1 cellular context compared by ENCODE assay signal in the genomic region with DNA sequence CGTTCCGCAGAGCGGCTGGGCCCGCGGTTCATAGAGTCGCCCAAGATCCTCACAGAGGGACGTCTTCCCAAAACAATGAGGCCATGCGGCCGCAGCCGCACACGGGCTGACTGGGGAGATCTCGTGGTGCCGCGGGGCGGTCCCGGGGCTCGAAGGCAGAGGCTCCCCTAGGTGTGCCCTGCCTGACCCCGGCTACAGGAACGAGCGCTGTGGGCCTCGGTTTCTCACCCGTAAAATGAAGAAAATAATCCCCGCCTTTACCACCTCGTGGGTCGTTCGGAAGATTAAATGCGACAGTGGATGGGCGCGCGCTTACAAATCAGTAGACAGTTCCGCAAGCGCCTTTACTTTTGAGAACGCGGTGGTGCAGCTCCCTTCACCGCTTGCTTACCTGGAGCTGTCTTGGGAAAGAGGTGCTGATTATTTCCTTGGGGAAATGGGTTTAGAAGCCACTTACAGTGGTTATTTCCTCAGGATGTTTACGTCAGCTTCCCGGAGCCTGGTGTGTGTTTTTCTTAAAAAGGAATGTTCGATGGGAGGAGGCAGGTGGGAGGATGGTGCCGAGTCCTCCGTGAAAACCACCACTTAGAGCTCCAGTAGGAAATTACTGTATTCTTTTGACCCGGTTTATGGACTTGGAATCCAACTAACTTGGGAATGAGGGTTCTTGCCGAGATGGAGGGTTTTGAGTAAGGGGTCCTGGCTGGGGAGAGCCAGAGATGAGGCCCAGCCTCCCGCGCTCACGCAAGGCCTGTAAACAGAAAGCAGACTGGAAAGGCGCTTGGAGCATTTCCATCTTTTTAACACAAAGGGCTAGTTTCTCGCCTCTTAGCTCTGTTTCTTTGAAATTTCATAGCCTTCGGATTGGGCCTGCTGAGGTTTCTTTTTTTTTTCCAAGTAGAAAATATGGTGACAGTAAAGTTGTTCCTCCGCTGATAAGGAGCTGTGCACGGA.
TF ChIP-seq lines count a peak whose summit lies in the region.

No MANE protein-coding gene starts in this region.

TF ChIP-seq in GM23338, 12 proteins besides CTCF, POLR2A, EP300 and RAD21 (continued from another document):
- TF ChIP-seq, protein P1, sequence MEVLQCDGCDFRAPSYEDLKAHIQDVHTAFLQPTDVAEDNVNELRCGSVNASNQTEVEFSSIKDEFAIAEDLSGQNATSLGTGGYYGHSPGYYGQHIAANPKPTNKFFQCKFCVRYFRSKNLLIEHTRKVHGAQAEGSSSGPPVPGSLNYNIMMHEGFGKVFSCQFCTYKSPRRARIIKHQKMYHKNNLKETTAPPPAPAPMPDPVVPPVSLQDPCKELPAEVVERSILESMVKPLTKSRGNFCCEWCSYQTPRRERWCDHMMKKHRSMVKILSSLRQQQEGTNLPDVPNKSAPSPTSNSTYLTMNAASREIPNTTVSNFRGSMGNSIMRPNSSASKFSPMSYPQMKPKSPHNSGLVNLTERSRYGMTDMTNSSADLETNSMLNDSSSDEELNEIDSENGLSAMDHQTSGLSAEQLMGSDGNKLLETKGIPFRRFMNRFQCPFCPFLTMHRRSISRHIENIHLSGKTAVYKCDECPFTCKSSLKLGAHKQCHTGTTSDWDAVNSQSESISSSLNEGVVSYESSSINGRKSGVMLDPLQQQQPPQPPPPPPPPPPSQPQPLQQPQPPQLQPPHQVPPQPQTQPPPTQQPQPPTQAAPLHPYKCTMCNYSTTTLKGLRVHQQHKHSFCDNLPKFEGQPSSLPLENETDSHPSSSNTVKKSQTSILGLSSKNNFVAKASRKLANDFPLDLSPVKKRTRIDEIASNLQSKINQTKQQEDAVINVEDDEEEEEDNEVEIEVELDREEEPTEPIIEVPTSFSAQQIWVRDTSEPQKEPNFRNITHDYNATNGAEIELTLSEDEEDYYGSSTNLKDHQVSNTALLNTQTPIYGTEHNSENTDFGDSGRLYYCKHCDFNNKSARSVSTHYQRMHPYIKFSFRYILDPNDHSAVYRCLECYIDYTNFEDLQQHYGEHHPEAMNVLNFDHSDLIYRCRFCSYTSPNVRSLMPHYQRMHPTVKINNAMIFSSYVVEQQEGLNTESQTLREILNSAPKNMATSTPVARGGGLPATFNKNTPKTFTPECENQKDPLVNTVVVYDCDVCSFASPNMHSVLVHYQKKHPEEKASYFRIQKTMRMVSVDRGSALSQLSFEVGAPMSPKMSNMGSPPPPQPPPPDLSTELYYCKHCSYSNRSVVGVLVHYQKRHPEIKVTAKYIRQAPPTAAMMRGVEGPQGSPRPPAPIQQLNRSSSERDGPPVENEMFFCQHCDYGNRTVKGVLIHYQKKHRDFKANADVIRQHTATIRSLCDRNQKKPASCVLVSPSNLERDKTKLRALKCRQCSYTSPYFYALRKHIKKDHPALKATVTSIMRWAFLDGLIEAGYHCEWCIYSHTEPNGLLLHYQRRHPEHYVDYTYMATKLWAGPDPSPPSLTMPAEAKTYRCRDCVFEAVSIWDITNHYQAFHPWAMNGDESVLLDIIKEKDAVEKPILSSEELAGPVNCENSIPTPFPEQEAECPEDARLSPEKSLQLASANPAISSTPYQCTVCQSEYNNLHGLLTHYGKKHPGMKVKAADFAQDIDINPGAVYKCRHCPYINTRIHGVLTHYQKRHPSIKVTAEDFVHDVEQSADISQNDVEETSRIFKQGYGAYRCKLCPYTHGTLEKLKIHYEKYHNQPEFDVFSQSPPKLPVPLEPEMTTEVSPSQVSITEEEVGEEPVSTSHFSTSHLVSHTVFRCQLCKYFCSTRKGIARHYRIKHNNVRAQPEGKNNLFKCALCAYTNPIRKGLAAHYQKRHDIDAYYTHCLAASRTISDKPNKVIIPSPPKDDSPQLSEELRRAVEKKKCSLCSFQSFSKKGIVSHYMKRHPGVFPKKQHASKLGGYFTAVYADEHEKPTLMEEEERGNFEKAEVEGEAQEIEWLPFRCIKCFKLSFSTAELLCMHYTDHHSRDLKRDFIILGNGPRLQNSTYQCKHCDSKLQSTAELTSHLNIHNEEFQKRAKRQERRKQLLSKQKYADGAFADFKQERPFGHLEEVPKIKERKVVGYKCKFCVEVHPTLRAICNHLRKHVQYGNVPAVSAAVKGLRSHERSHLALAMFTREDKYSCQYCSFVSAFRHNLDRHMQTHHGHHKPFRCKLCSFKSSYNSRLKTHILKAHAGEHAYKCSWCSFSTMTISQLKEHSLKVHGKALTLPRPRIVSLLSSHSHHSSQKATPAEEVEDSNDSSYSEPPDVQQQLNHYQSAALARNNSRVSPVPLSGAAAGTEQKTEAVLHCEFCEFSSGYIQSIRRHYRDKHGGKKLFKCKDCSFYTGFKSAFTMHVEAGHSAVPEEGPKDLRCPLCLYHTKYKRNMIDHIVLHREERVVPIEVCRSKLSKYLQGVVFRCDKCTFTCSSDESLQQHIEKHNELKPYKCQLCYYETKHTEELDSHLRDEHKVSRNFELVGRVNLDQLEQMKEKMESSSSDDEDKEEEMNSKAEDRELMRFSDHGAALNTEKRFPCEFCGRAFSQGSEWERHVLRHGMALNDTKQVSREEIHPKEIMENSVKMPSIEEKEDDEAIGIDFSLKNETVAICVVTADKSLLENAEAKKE (CRISPR knock-in tag; IDR thresholded peaks at IDR 0.05) = no peak
- no peak for TF ChIP-seq CREB1 (CRISPR knock-in tag; IDR thresholded peaks at IDR 0.05; ENCODE audit: low read depth)
TF ChIP-seq in GM23338: peak in this region for 2.
